ENCODE assay signal across 9 cellular contexts in genomic region chr22:48663297-48663696, GRCh38.
A peak's percentile ranks its signal among the peaks of the same experiment; 100 is the strongest.
DNase-seq lines count a peak whose midpoint lies in the region; ATAC-seq and TF ChIP-seq lines count a peak whose summit lies in the region.
"Had no signal": no experiment of that assay in that cellular context is flagged by ENCODE, and none has a peak within 500 bp of the region (broad histone marks: within the 10 kb centered on the region; RNA-seq: fewer than 3 reads in every experiment).

No MANE protein-coding gene starts in this region.

- peaks cover 0 to 23% (median 5%) of the 10 kb centered on the region in 11 donors for H3K9me3 ChIP-seq in heart right ventricle
- peaks cover 14% of the 10 kb centered on the region for H3K9me3 ChIP-seq in endodermal cell (ENCODE audit: control insufficient read depth, low read length)
- H3K9me3 ChIP-seq in smooth muscle cell (replicated peaks; ENCODE audit: low read depth), result no peaks in the 10 kb centered on the region

- ATAC-seq in Right ventricle myocardium inferior, result no peak
- ATAC-seq in heart right ventricle, result no peak
- no peak for ATAC-seq in HG03280 (IDR thresholded peaks at IDR 0.05; ENCODE audit: unreplicated experiment)

- H3K27me3 ChIP-seq in heart right ventricle (peaks cover 0 to 13% (median 0%) of the 10 kb centered on the region in 7 donors), endodermal cell (ENCODE audit: control insufficient read depth, insufficient read depth, low read length, poor library complexity, severe bottlenecking) (no peaks in the 10 kb centered on the region), smooth muscle cell (ENCODE audit: low read depth) (no peaks in the 10 kb centered on the region)

- no peaks in the 10 kb centered on the region for H3F3A ChIP-seq in smooth muscle cell (ENCODE audit: low read depth)

- H3K9me3 Mint-ChIP-seq in endodermal cell, result peaks cover 7% of the 10 kb centered on the region

- intact Hi-C loops in Right ventricle myocardium inferior (cut with DNase I) (no loop called here), heart right ventricle (cut with DNase I) (no loop called here)

- no peak overlapping the region for H3K4me2 ChIP-seq in smooth muscle cell

- no peak overlapping the region for H3K9ac ChIP-seq in endodermal cell (ENCODE audit: extremely low read depth, low read length, poor library complexity, severe bottlenecking)
- H3K9ac ChIP-seq in smooth muscle cell (ENCODE audit: low read depth), result no peak overlapping the region

- H3K4me1 Mint-ChIP-seq in endodermal cell, result no peaks in the 10 kb centered on the region

- peak; percentile 11 for DNase-seq in Right ventricle myocardium inferior (ENCODE audit: missing footprints)
- DNase-seq in heart right ventricle, result no peak
- peak; percentile 23 for DNase-seq in NCI-H146 treated with DMSO at 0.1 percent for 48 hours (lab: John Stamatoyannopoulos, UW; ENCODE audit: unreplicated experiment)
- DNase-seq in endodermal cell, result peak; percentile 75
- no peak for DNase-seq in smooth muscle cell (lab: John Stamatoyannopoulos, UW; ENCODE audit: unreplicated experiment)
- DNase-seq in DMS79 (lab: John Stamatoyannopoulos, UW), result no peak
- no peak for DNase-seq in activated gamma-delta T cell treated with Interleukin-2 at 50 U/mL for 16 hours
- DNase-seq: activated CD4-positive, alpha-beta T cell treated with anti-CD3 and anti-CD28 coated beads, Interleukin-2, amount 50 U/mL, for 1 hour had no signal

- peaks cover 12% of the 10 kb centered on the region for H3K36me3 Mint-ChIP-seq in endodermal cell (ENCODE audit: low read depth)

- H3K4me3 ChIP-seq in heart right ventricle (no peak overlapping the region), endodermal cell (ENCODE audit: low read length) (peak overlapping the region; percentile 45), smooth muscle cell (no peak overlapping the region)

- no peaks in the 10 kb centered on the region for H3K4me1 ChIP-seq in heart right ventricle
- H3K4me1 ChIP-seq in endodermal cell (ENCODE audit: control insufficient read depth, insufficient read depth, low read length), result no peaks in the 10 kb centered on the region
- H3K4me1 ChIP-seq in smooth muscle cell (ENCODE audit: low read depth), result no peaks in the 10 kb centered on the region

- H3K27me3 Mint-ChIP-seq in endodermal cell (ENCODE audit: insufficient read depth), result no peaks in the 10 kb centered on the region

- no peak overlapping the region for H3K4me3 Mint-ChIP-seq in endodermal cell

- no peak overlapping the region for H2AFZ ChIP-seq in smooth muscle cell (ENCODE audit: low read depth)

- TF ChIP-seq CTCF in heart right ventricle (IDR thresholded peaks at IDR 0.05), result peak in 4 of 9 donors; percentile 8 to 25 (median 14)
- TF ChIP-seq CTCF in endodermal cell (conservative IDR thresholded peaks at IDR 0.05), result peak; percentile 86
- TF ChIP-seq CTCF in smooth muscle cell (IDR thresholded peaks at IDR 0.05; ENCODE audit: borderline replicate concordance, insufficient read depth, poor library complexity, severe bottlenecking), result peak; percentile 43

- H3K27ac Mint-ChIP-seq in endodermal cell, result no peak overlapping the region

- H3K36me3 ChIP-seq in heart right ventricle (no peaks in the 10 kb centered on the region), endodermal cell (ENCODE audit: control insufficient read depth, insufficient read depth, low read length) (peaks cover 12% of the 10 kb centered on the region), smooth muscle cell (ENCODE audit: low read depth) (no peaks in the 10 kb centered on the region)

- no peaks in the 10 kb centered on the region for H3K79me2 ChIP-seq in smooth muscle cell (ENCODE audit: low read depth)

- H4K20me1 ChIP-seq in smooth muscle cell (ENCODE audit: low read depth), result no peaks in the 10 kb centered on the region

- WGBS in heart right ventricle, 2 donors, result 57% methylated on average over 5 of the region's 5 CpGs
- WGBS in endodermal cell (ENCODE audit: insufficient coverage in 1 of 2, insufficient read length in 1 of 2), 2 experiments, result 76 to 92% methylated on average over 5 of the region's 5 CpGs
- 65% methylated on average over 5 of the region's 5 CpGs for WGBS in smooth muscle cell (ENCODE audit: low lambda C conversion rate)

- H3K27ac ChIP-seq in heart right ventricle (no peak overlapping the region), endodermal cell (ENCODE audit: low read depth, low read length) (no peak overlapping the region), smooth muscle cell (ENCODE audit: low read depth) (no peak overlapping the region)

Comparison
In these comparisons a context has a peak if more than half of its experiments do, and no peak if none do; other contexts are left out.
1. DNase-seq: peak in Right ventricle myocardium inferior (single experiment), NCI-H146 treated with DMSO at 0.1 percent for 48 hours (single experiment) and endodermal cell (single experiment); none in heart right ventricle (0 of 2), smooth muscle cell (single experiment), DMS79 (single experiment) and activated gamma-delta T cell treated with Interleukin-2 at 50 U/mL for 16 hours (single experiment).